ENCODE assay signal across 20 cellular contexts in genomic region chr14:30385925-30386324, GRCh38.
"Had no signal": no experiment of that assay in that cellular context is flagged by ENCODE, and none has a peak within 500 bp of the region (broad histone marks: within the 10 kb centered on the region; RNA-seq: fewer than 3 reads in every experiment).

No MANE protein-coding gene starts in this region.

- ATAC-seq: activated CD4-positive, alpha-beta T cell treated with anti-CD3 and anti-CD28 coated beads for 36 hours; activated T-helper 17 cell treated with anti-CD3 and anti-CD28 coated beads, Interleukin-2, amount 50 U/mL, for 72 hours; left lung; naive thymus-derived CD4-positive, alpha-beta T cell; right lobe of liver; stimulated activated effector memory CD8-positive, alpha-beta T cell treated with anti-CD3 and anti-CD28 coated beads, Interleukin-12 subunit alpha, Interleukin-12 subunit beta, amount 100 ng/mL, for 72 hours had no signal

- DNase-seq: activated B cell treated with CpG ODN at 0.5 μM for 24 hours; activated CD4-positive, alpha-beta T cell treated with anti-CD3 and anti-CD28 coated beads for 36 hours; activated CD4-positive, alpha-beta T cell treated with anti-CD3 and anti-CD28 coated beads, Interleukin-2, amount 50 U/mL, for 4 hours; activated CD8-positive, alpha-beta memory T cell treated with anti-CD3 and anti-CD28 coated beads for 24 hours; activated CD8-positive, alpha-beta memory T cell treated with anti-CD3 and anti-CD28 coated beads, Interleukin-2, amount 50 U/mL, for 4 hours; activated naive CD8-positive, alpha-beta T cell treated with anti-CD3 and anti-CD28 coated beads for 36 hours; activated T-cell treated with anti-CD3 and anti-CD28 coated beads, Interleukin-2, amount 50 U/mL, for 24 hours; amniotic stem cell; effector memory CD4-positive, alpha-beta T cell; foreskin melanocyte; kidney glomerular epithelial cell; left lung; naive thymus-derived CD4-positive, alpha-beta T cell; posterior cingulate gyrus; right lobe of liver; stimulated activated CD4-positive, alpha-beta T cell treated with anti-CD3 and anti-CD28 coated beads, Interleukin-1b, Interleukin-23, amount 100 ng/mL, for 48 hours; stomach; transverse colon had no signal
